ENCODE assay signal across 8 cellular contexts in the genomic region with DNA sequence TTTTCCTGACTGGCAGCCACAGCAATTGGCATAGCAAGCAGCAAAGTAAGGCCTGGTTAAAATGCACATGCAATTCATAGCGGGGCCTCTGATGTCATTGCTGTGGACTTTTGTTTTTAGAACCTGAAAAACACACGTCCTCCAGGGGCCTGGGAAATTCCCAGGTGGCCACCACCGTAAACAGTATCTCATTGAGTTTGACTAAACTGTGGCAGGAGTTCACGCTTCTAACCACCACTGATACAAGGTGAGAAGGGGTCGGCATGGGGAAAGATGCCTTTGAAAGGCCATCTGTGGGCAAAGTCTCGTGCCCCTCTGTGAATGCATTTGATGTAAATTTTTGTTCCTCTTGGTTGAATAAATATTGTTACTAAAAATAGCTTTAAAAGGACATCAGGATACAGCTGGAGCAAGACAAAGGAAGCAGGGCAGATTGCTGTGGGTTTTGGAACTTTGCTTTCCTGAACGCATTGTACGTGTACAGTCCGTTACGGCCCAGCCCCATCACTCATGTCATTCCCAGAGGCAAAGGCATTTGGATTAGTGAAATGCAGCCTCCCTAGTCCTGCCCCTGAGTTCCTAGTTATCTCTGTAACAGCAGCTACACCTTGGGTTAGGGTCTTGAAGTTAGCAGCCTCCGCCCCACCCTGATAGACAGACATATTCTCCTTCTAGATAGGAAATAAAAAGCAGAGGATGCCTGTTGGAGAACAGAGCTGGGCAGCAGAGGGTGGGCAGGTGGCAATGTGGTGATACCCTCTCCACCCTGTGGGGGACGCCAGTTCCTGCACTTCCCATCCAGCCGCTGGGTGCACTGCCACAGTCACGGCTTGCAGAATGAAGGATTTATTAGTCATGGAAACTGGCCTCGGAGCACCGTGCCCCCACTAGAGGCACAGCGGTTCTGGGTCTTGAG.
DNase-seq lines count a peak whose midpoint lies in the region; ATAC-seq, FAIRE-seq and TF ChIP-seq lines count a peak whose summit lies in the region.

No MANE protein-coding gene starts in this region.

- ATAC-seq in heart right ventricle (peak in 7 of 8 donors; percentile 39 to 82 (median 66)), Right ventricle myocardium inferior (no peak), HG02571 (IDR thresholded peaks at IDR 0.05; ENCODE audit: unreplicated experiment) (peak; percentile 50), GM18519 (IDR thresholded peaks at IDR 0.05; ENCODE audit: low FRiP score, unreplicated experiment) (no peak)

- H3K36me3 ChIP-seq in heart right ventricle, result no peaks in the 10 kb centered on the region
- H3K36me3 ChIP-seq in endocrine pancreas (ENCODE audit: control insufficient read depth, insufficient read depth, low read length), result no peaks in the 10 kb centered on the region

- TF ChIP-seq CTCF in heart right ventricle (IDR thresholded peaks at IDR 0.05), result peak in 2 of 9 donors; percentile 18 to 19

- no peak for DNase-seq in heart right ventricle
- no peak for DNase-seq in Right ventricle myocardium inferior (ENCODE audit: missing footprints)
- peak; percentile 22 to 58 for DNase-seq in NCI-H526 (lab: John Stamatoyannopoulos, UW)
- peak; percentile 86 for DNase-seq in stimulated activated CD4-positive, alpha-beta T cell treated with anti-CD3 and anti-CD28 coated beads, Interleukin-1b, Interleukin-23, amount 100 ng/mL, for 48 hours
- DNase-seq in frontal cortex (ENCODE audit: low spot score in 2 of 2), result no peak

- no peaks in the 10 kb centered on the region for H3K9me3 ChIP-seq in heart right ventricle
- H3K9me3 ChIP-seq in endocrine pancreas (ENCODE audit: control insufficient read depth, low read length), result no peaks in the 10 kb centered on the region

- peak overlapping the region in 6 of 10 donors; percentile 33 to 61 (median 46) for H3K27ac ChIP-seq in heart right ventricle

- no peaks in the 10 kb centered on the region for H3K27me3 ChIP-seq in heart right ventricle
- H3K27me3 ChIP-seq in endocrine pancreas (ENCODE audit: control insufficient read depth, insufficient read depth, low read length), result no peaks in the 10 kb centered on the region

- no peak for FAIRE-seq in frontal cortex (lab: Jason Lieb, UNC)

- peak overlapping the region; percentile 21 for H3K9ac ChIP-seq in endocrine pancreas (ENCODE audit: control insufficient read depth, insufficient read depth, low read length)

- H3K4me3 ChIP-seq in heart right ventricle (no peak overlapping the region), endocrine pancreas (ENCODE audit: control insufficient read depth, insufficient read depth, low read length) (no peak overlapping the region)

- intact Hi-C loops in heart right ventricle (cut with DNase I) (loop anchor here in 1 of 10 donors (1.0 kb wide), 1 partner anchor 12 kb away; no protein-coding TSS in a partner anchor), Right ventricle myocardium inferior (cut with DNase I) (no loop called here)

- peaks cover 3 to 49% (median 22%) of the 10 kb centered on the region in 9 donors for H3K4me1 ChIP-seq in heart right ventricle
- peaks cover 11% of the 10 kb centered on the region for H3K4me1 ChIP-seq in endocrine pancreas (ENCODE audit: control insufficient read depth, insufficient read depth, low read length)

- 54 to 73% methylated on average over 17 of the region's 17 CpGs for WGBS in heart right ventricle, 2 donors

Comparison
In these comparisons a context has a peak if more than half of its experiments do, and no peak if none do; other contexts are left out.
1. ATAC-seq: peak in heart right ventricle (7 of 8) and HG02571 (single experiment); none in Right ventricle myocardium inferior (single experiment) and GM18519 (single experiment).
2. DNase-seq: peak in NCI-H526 (2 of 2) and stimulated activated CD4-positive, alpha-beta T cell treated with anti-CD3 and anti-CD28 coated beads, Interleukin-1b, Interleukin-23, amount 100 ng/mL, for 48 hours (single experiment); none in heart right ventricle (0 of 2), Right ventricle myocardium inferior (single experiment) and frontal cortex (0 of 2).